11 cellular contexts compared by ENCODE assay signal in the genomic region with DNA sequence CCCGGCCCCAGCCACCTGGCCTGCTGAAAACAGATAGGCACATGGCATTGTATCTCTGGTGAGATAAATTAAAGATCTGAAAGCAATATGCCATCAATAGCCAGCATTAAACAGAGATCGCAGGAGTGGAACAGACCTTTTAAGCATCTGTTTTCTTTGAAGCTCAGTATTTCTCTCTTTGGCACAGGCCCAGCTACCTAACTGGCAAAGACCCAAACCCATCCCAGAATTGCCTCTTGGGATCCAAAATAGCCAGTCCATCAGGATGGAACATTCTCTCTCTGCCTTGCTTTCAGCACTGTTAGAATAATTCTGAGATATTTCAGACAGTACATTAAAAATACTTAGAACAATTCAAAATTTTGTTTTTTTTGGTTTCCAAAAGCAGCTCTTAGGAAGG.
"Had no signal": no experiment of that assay in that cellular context is flagged by ENCODE, and none has a peak within 500 bp of the region (broad histone marks: within the 10 kb centered on the region; RNA-seq: fewer than 3 reads in every experiment).

No MANE protein-coding gene starts in this region.

- ATAC-seq: natural killer cell treated with Interleukin-12 subunit alpha and Interleukin-12 subunit beta and Interleukin-15 and Interleukin-18, amount 100 ng/mL, for 72 hours; right cardiac atrium; stimulated activated effector memory CD8-positive, alpha-beta T cell treated with anti-CD3 and anti-CD28 coated beads, Interleukin-12 subunit alpha, Interleukin-12 subunit beta, amount 100 ng/mL, for 72 hours had no signal

- DNase-seq: activated CD4-positive, alpha-beta T cell treated with anti-CD3 and anti-CD28 coated beads for 1 hour; activated CD4-positive, alpha-beta T cell treated with anti-CD3 and anti-CD28 coated beads, Interleukin-2, amount 50 U/mL, for 48 hours; activated T-cell treated with anti-CD3 and anti-CD28 coated beads, Interleukin-2, amount 50 U/mL, for 48 hours; aorta; erythroblast; kidney; left ventricle myocardium inferior; nucleus accumbens; right cardiac atrium had no signal
